ENCODE assay signal across 1 cellular context in genomic region chr11:61918251-61919112, GRCh38.
TF ChIP-seq lines count a peak whose summit lies in the region.

No MANE protein-coding gene starts in this region.

TF ChIP-seq in K562, 482 proteins besides CTCF, POLR2A, EP300 and RAD21:
- TF ChIP-seq MAFK (IDR thresholded peaks at IDR 0.05; ENCODE audit: low read length) (no peak), ZBTB7A (IDR thresholded peaks at IDR 0.05; ENCODE audit: borderline replicate concordance, control insufficient read depth, low read depth, low read length) (peak; percentile 1; the same call in 1 of the 2 replicates), ZNF583 (CRISPR knock-in tag; IDR thresholded peaks at IDR 0.05) (no peak), PKNOX1 (IDR thresholded peaks at IDR 0.05) (0 out of 2 replicates have a peak, but pooled peaks have one; percentile 8), POLR2H (tag; IDR thresholded peaks at IDR 0.05; ENCODE audit: low read depth) (no peak), ZNF263 (CRISPR knock-in tag; IDR thresholded peaks at IDR 0.05; ENCODE audit: borderline replicate concordance) (peak; percentile 49), ZNF24 (IDR thresholded peaks at IDR 0.05) (peak; percentile 55; the same call in 1 of the 2 replicates)
